In genomic region chrX:120697053-120697452, GRCh38 we compare ENCODE assay signal across 8 cellular contexts.
DNase-seq lines count a peak whose midpoint lies in the region; ATAC-seq and FAIRE-seq lines count a peak whose summit lies in the region.

No MANE protein-coding gene starts in this region.

- H3K27ac Mint-ChIP-seq in activated naive CD4-positive, alpha-beta T cell treated with anti-CD3 and anti-CD28 coated beads, Interleukin-2, amount 50 U/mL, for 72 hours = peak overlapping the region; percentile 89 to 91

- ATAC-seq in GM18499 (IDR thresholded peaks at IDR 0.05; ENCODE audit: insufficient read depth, unreplicated experiment) = peak; percentile 78
- peak; percentile 81 for ATAC-seq in GM21447 (IDR thresholded peaks at IDR 0.05; ENCODE audit: unreplicated experiment)
- ATAC-seq in HG03439 (IDR thresholded peaks at IDR 0.05; ENCODE audit: unreplicated experiment) = peak; percentile 56
- ATAC-seq in activated naive CD4-positive, alpha-beta T cell treated with anti-CD3 and anti-CD28 coated beads, Interleukin-2, amount 50 U/mL, for 72 hours = peak; percentile 97

- H3K9me3 Mint-ChIP-seq in activated naive CD4-positive, alpha-beta T cell treated with anti-CD3 and anti-CD28 coated beads, Interleukin-2, amount 50 U/mL, for 72 hours = peaks cover 9 to 17% of the 10 kb centered on the region in 2 donors

- in situ Hi-C loops in KBM-7 (cut with MboI; ENCODE audit: low pct_unique_long_range_greater_than_20kb, low sequenced_read_pairs) = no loop called here

- H3K36me3 Mint-ChIP-seq in activated naive CD4-positive, alpha-beta T cell treated with anti-CD3 and anti-CD28 coated beads, Interleukin-2, amount 50 U/mL, for 72 hours = peaks cover 22 to 27% of the 10 kb centered on the region in 2 donors

- peak; percentile 14 to 55 for DNase-seq in activated naive CD4-positive, alpha-beta T cell treated with anti-CD3 and anti-CD28 coated beads, Interleukin-2, amount 50 U/mL, for 72 hours (ENCODE audit: low spot score in 2 of 2)
- DNase-seq in effector CD4-positive, alpha-beta T cell = no peak
- no peak for DNase-seq in HTR-8/SVneo (ENCODE audit: insufficient read length, low spot score)
- no peak for DNase-seq in KBM-7
- no peak for DNase-seq in NCI-H510A treated with DMSO at 0.1 percent for 48 hours (lab: John Stamatoyannopoulos, UW)

- no peak for FAIRE-seq in HTR-8/SVneo (lab: Jason Lieb, UNC)

Comparison
In these comparisons a context has a peak if more than half of its experiments do, and no peak if none do; other contexts are left out.
1. DNase-seq: peak in activated naive CD4-positive, alpha-beta T cell treated with anti-CD3 and anti-CD28 coated beads, Interleukin-2, amount 50 U/mL, for 72 hours (2 of 2); none in effector CD4-positive, alpha-beta T cell (single experiment), HTR-8/SVneo (single experiment), KBM-7 (single experiment) and NCI-H510A treated with DMSO at 0.1 percent for 48 hours (single experiment).
2. Peak in every context shown above with its lines, with median percentiles within 50 percentile points of each other: ATAC-seq.